10 cellular contexts compared by ENCODE assay signal in genomic region chr9:37033753-37034319, GRCh38. TPM values are rescaled to one million over a fixed set of nuclear protein-coding genes. Genes with fewer than 3 reads are reported as not detected.
A peak's percentile ranks its signal among the peaks of the same experiment; 100 is the strongest.
DNase-seq lines count a peak whose midpoint lies in the region; ATAC-seq and TF ChIP-seq lines count a peak whose summit lies in the region.
"Had no signal": no experiment of that assay in that cellular context is flagged by ENCODE, and none has a peak within 500 bp of the region (broad histone marks: within the 10 kb centered on the region; RNA-seq: fewer than 3 reads in every experiment).

TSS of gene PAX5 (minus strand) at chr9:37034268. CDS start at chr9:37034031, 237 bp downstream.

- H3K27ac Mint-ChIP-seq in CD4-positive, CD25-positive, alpha-beta regulatory T cell: peak within 1 kb of the TSS in 1 of 3 donors; percentile 84
- no peak within 1 kb of the TSS; a peak in 1 of 7 replicates for H3K27ac Mint-ChIP-seq in H9
- H3K27ac Mint-ChIP-seq in central memory CD8-positive, alpha-beta T cell (ENCODE audit: low read depth): no peak within 1 kb of the TSS
- no peak within 1 kb of the TSS for H3K27ac Mint-ChIP-seq in nephron progenitor cell

- no peaks in the 10 kb centered on the region for H3K36me3 Mint-ChIP-seq in CD4-positive, CD25-positive, alpha-beta regulatory T cell
- H3K36me3 Mint-ChIP-seq in H9 (ENCODE audit: insufficient read depth in 1 of 3, low read depth in 3 of 3) (peaks cover 0 to 4% (median 0%) of the 10 kb centered on the region in 3 experiments; a peak in 2 of 7 replicates), nephron progenitor cell (ENCODE audit: low read depth) (no peaks in the 10 kb centered on the region)
- peaks cover 9% of the 10 kb centered on the region for H3K36me3 Mint-ChIP-seq in central memory CD8-positive, alpha-beta T cell (ENCODE audit: insufficient read depth)

- H2BK15ac ChIP-seq in H9 (ENCODE audit: low read depth, low read length): no peak within 1 kb of the TSS

- no peak within 1 kb of the TSS for H4K91ac ChIP-seq in H9 (ENCODE audit: insufficient read length, low read depth, low read length)

- no peak within 1 kb of the TSS for H3K4me3 ChIP-seq in CD4-positive, CD25-positive, alpha-beta regulatory T cell (ENCODE audit: low read depth, low read length)
- H3K4me3 ChIP-seq: K562 had no signal

- H3K14ac ChIP-seq in H9 (ENCODE audit: insufficient read depth, low read length): no peak within 1 kb of the TSS; the same call in 1 of the 2 replicates

- no peak within 1 kb of the TSS for H2BK20ac ChIP-seq in H9 (ENCODE audit: low read depth, low read length, poor library complexity, severe bottlenecking)

- no peak within 1 kb of the TSS for H3K23ac ChIP-seq in H9 (ENCODE audit: insufficient read length, low read depth, low read length)

- H2AFZ ChIP-seq in H9 (ENCODE audit: low read length): no peak within 1 kb of the TSS

- H2AK5ac ChIP-seq in H9 (ENCODE audit: insufficient read length, low read length): no peak within 1 kb of the TSS

- peaks cover 43% of the 10 kb centered on the region for H3K23me2 ChIP-seq in H9 (ENCODE audit: insufficient read length, low read depth, low read length, poor library complexity, severe bottlenecking)

- ATAC-seq in CD4-positive, CD25-positive, alpha-beta regulatory T cell (ENCODE audit: low read depth in 2 of 2): no peak
- ATAC-seq in central memory CD8-positive, alpha-beta T cell (replicated peaks; ENCODE audit: extremely low read depth, poor library complexity, severe bottlenecking): no peak
- no peak for ATAC-seq in HG03342 (IDR thresholded peaks at IDR 0.05; ENCODE audit: unreplicated experiment)
- ATAC-seq: K562 had no signal

- H3K27me3 Mint-ChIP-seq in CD4-positive, CD25-positive, alpha-beta regulatory T cell: peaks cover 97% of the 10 kb centered on the region
- peaks cover 100% of the 10 kb centered on the region for H3K27me3 Mint-ChIP-seq in H9 (ENCODE audit: low read depth)
- peaks cover 98% of the 10 kb centered on the region for H3K27me3 Mint-ChIP-seq in central memory CD8-positive, alpha-beta T cell
- H3K27me3 Mint-ChIP-seq in nephron progenitor cell (ENCODE audit: low read depth, poor library complexity): peaks cover 100% of the 10 kb centered on the region

- no peak within 1 kb of the TSS for H2BK5ac ChIP-seq in H9 (ENCODE audit: insufficient read length, low read length)

- TF ChIP-seq CTCF in H9 (conservative IDR thresholded peaks at IDR 0.05) (no peak), nephron progenitor cell (IDR thresholded peaks at IDR 0.05) (no peak)

- peaks cover 66% of the 10 kb centered on the region for H3K4me1 ChIP-seq in CD4-positive, CD25-positive, alpha-beta regulatory T cell (ENCODE audit: control insufficient read depth, insufficient read depth, low read length, poor library complexity, severe bottlenecking)
- H3K4me1 ChIP-seq in H9 (ENCODE audit: insufficient read depth, low read length): no peaks in the 10 kb centered on the region

- no peak within 1 kb of the TSS for H3K27ac ChIP-seq in CD4-positive, CD25-positive, alpha-beta regulatory T cell (ENCODE audit: insufficient read depth, low read length, poor library complexity, severe bottlenecking)
- no peak within 1 kb of the TSS for H3K27ac ChIP-seq in H9 (ENCODE audit: insufficient read length, low read depth, low read length)
- H3K27ac ChIP-seq: RWPE1 had no signal

- no peak within 1 kb of the TSS for H2BK12ac ChIP-seq in H9 (ENCODE audit: insufficient read length, low read depth, low read length)

- H3K4me2 ChIP-seq in H9 (ENCODE audit: insufficient read depth, insufficient read length, low read length): peak within 1 kb of the TSS; percentile 80

- H3K27me3 ChIP-seq in CD4-positive, CD25-positive, alpha-beta regulatory T cell (ENCODE audit: control insufficient read depth, insufficient read depth, low read length): peaks cover 51% of the 10 kb centered on the region
- H3K27me3 ChIP-seq in H9 (ENCODE audit: insufficient read depth, low read length): peaks cover 84% of the 10 kb centered on the region

- peaks cover 4 to 10% of the 10 kb centered on the region in 2 experiments for H3K9me3 ChIP-seq in CD4-positive, CD25-positive, alpha-beta regulatory T cell (ENCODE audit: control insufficient read depth in 2 of 2, low read length in 2 of 2)
- no peaks in the 10 kb centered on the region for H3K9me3 ChIP-seq in H9 (ENCODE audit: control insufficient read depth, low read depth, low read length)

- no peaks in the 10 kb centered on the region for H3K79me2 ChIP-seq in H9 (ENCODE audit: insufficient read depth, low read length)

- DNase-seq in CD4-positive, CD25-positive, alpha-beta regulatory T cell: no peak
- DNase-seq in H9: no peak
- no peak for DNase-seq in central memory CD8-positive, alpha-beta T cell (ENCODE audit: low spot score in 2 of 2)
- no peak for DNase-seq in nephron progenitor cell
- no peak for DNase-seq in NCI-H1417 (lab: John Stamatoyannopoulos, UW)
- no peak for DNase-seq in DMS 273 treated with DMSO at 0.1 percent for 48 hours (lab: John Stamatoyannopoulos, UW)
- no peak for DNase-seq in D341Med (ENCODE audit: low spot score)

- H3K56ac ChIP-seq in H9 (ENCODE audit: insufficient read length, low read depth, low read length): no peak within 1 kb of the TSS

- H3K36me3 ChIP-seq in CD4-positive, CD25-positive, alpha-beta regulatory T cell (ENCODE audit: control insufficient read depth, insufficient read depth, low read length): no peaks in the 10 kb centered on the region

- H3K9ac ChIP-seq in H9 (ENCODE audit: extremely low read depth, insufficient read length, low read length): no peak within 1 kb of the TSS

- peak within 1 kb of the TSS; percentile 77 to 87 (median 81) for H3K4me3 Mint-ChIP-seq in CD4-positive, CD25-positive, alpha-beta regulatory T cell
- H3K4me3 Mint-ChIP-seq in H9 (peak within 1 kb of the TSS; percentile 57 to 86), nephron progenitor cell (peak within 1 kb of the TSS; percentile 60)
- peak within 1 kb of the TSS; percentile 80 for H3K4me3 Mint-ChIP-seq in central memory CD8-positive, alpha-beta T cell

- H3K18ac ChIP-seq in H9 (ENCODE audit: insufficient read length, low read depth, low read length): no peak within 1 kb of the TSS

- no peak within 1 kb of the TSS for H4K8ac ChIP-seq in H9 (replicated peaks; ENCODE audit: insufficient read length, low read depth, low read length)

- peaks cover 16 to 65% (median 24%) of the 10 kb centered on the region in 4 donors for H3K4me1 Mint-ChIP-seq in CD4-positive, CD25-positive, alpha-beta regulatory T cell
- H3K4me1 Mint-ChIP-seq in H9: peaks cover 38 to 49% of the 10 kb centered on the region in 2 experiments
- H3K4me1 Mint-ChIP-seq in central memory CD8-positive, alpha-beta T cell: peaks cover 37% of the 10 kb centered on the region
- H3K4me1 Mint-ChIP-seq in nephron progenitor cell: peaks cover 32% of the 10 kb centered on the region

- no peak within 1 kb of the TSS for H3T11ph ChIP-seq in H9 (ENCODE audit: low read length)

- no peak within 1 kb of the TSS for H3K4ac ChIP-seq in H9 (ENCODE audit: low read depth, low read length)

- no peak within 1 kb of the TSS for H2BK120ac ChIP-seq in H9 (ENCODE audit: low read depth, low read length, poor library complexity, severe bottlenecking)

- no CpG with 5 or more reads among the region's 27 CpGs for WGBS in H9 (ENCODE audit: extremely low coverage, insufficient read length, low lambda C conversion rate)

- peaks cover 3% of the 10 kb centered on the region for H4K20me1 ChIP-seq in H9 (ENCODE audit: control insufficient read depth, insufficient read depth, insufficient read length)

- no peak within 1 kb of the TSS for H4K5ac ChIP-seq in H9 (ENCODE audit: insufficient read length, low read depth, low read length)

- H3K9me3 Mint-ChIP-seq in CD4-positive, CD25-positive, alpha-beta regulatory T cell: peaks cover 0 to 12% (median 4%) of the 10 kb centered on the region in 7 donors
- peaks cover 0 to 6% of the 10 kb centered on the region in 2 experiments; a peak in 3 of 5 replicates for H3K9me3 Mint-ChIP-seq in H9
- no peaks in the 10 kb centered on the region for H3K9me3 Mint-ChIP-seq in central memory CD8-positive, alpha-beta T cell
- peaks cover 3% of the 10 kb centered on the region for H3K9me3 Mint-ChIP-seq in nephron progenitor cell

- no peaks in the 10 kb centered on the region for H3K79me1 ChIP-seq in H9 (ENCODE audit: insufficient read depth, low read depth, low read length, poor library complexity, severe bottlenecking)

RNA-seq across cellular contexts. Expression of gene PAX5, which starts in this region (rescaled TPM):
- total RNA-seq in CD4-positive, CD25-positive, alpha-beta regulatory T cell: 0.94 TPM
- under 1 TPM in 2 of 4 donors, not detected in 2; 0.02 to 0.15 TPM for polyA plus RNA-seq in CD4-positive, CD25-positive, alpha-beta regulatory T cell
- 0.39 and 0.75 TPM in 2 replicates for total RNA-seq in H9 (2021)
